22 cellular contexts compared by ENCODE assay signal in the genomic region with DNA sequence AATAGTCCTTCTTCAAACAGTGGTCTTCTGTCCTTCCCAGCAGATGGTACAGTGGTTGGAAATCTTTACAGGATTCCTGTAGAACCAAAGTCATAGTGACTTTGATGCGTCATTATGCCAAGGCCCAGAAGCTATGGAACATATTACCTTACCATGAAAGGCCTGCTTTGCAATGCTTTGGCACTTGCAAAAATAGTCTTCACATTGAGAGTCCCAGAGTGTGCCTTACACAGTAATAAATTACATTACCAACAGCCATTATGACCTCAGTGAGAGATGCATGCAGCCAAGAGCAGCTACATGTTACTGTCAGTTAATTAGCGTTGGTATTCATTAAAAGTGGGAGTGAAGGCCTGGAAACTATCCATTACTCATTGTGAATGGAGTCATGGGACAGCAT.
"Had no signal": no experiment of that assay in that cellular context is flagged by ENCODE, and none has a peak within 500 bp of the region (broad histone marks: within the 10 kb centered on the region; RNA-seq: fewer than 3 reads in every experiment).

No MANE protein-coding gene starts in this region.

- H3K4me2 ChIP-seq: KMS-11 had no signal

- H3K27ac ChIP-seq: KMS-11, SK-N-MC, VCaP had no signal

- ATAC-seq: activated T-cell treated with anti-CD3 and anti-CD28 coated beads, Interleukin-2, amount 50 U/mL, for 4 hours; T-cell had no signal

- H3K4me3 ChIP-seq: SK-N-MC had no signal

- DNase-seq: activated CD4-positive, alpha-beta memory T cell treated with anti-CD3 and anti-CD28 coated beads for 36 hours; activated CD4-positive, alpha-beta T cell treated with anti-CD3 and anti-CD28 coated beads, Interleukin-2, amount 10 ng/mL, durations not matched to agents 7 days and 5 days; activated CD4-positive, CD25-positive, alpha-beta regulatory T cell; activated CD8-positive, alpha-beta memory T cell treated with anti-CD3 and anti-CD28 coated beads for 24 hours; activated effector memory CD4-positive, alpha-beta T cell treated with anti-CD3 and anti-CD28 coated beads, Interleukin-2, amount 50 U/mL, for 16 hours; activated naive CD4-positive, alpha-beta T cell treated with anti-CD3 and anti-CD28 coated beads for 36 hours; activated T-cell treated with anti-CD3 and anti-CD28 coated beads, Interleukin-2, amount 50 U/mL, for 4 hours; amygdala; cerebellar nuclear complex; NCI-H1092; NCI-H1417 treated with DMSO at 0.1 percent for 48 hours; NCI-H1694 treated with DMSO at 0.1 percent for 48 hours; NCI-H2029 treated with DMSO at 0.1 percent for 48 hours; NCI-H526; NCI-H82; NK-92 treated with Interleukin-12 subunit alpha and Interleukin-12 subunit beta, amount 100 ng/mL, for 24 hours; T-cell; T-helper 2 cell; T1000 had no signal
